ENCODE assay signal across 30 cellular contexts in the genomic region with DNA sequence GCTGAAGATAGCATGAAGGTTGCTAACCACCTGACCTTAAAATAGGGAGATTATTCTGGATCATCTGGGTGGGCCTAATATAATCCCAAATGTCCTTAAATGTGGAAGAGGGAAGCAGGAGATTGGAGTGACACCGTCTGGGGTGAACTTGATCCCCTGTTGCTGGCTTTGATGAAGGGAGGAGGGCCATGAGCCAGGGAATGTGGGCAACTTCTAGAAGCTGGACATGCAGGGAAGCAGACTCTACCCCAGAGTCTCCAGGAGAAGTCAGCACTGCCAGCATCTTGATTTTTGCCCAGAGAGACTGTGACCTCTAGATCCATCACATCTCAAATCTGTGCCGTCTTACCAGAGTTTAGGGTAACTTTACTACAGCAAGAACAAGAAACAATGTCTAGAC. TPM values are rescaled to one million over a fixed set of nuclear protein-coding genes. Genes with fewer than 3 reads are reported as not detected.
"Had no signal": no experiment of that assay in that cellular context is flagged by ENCODE, and none has a peak within 500 bp of the region (broad histone marks: within the 10 kb centered on the region; RNA-seq: fewer than 3 reads in every experiment).

No MANE protein-coding gene starts in this region.

- DNase-seq: immature natural killer cell; left ventricle myocardium inferior; mesenchymal stem cell; naive B cell; stimulated activated CD4-positive, alpha-beta T cell treated with anti-CD3 and anti-CD28 coated beads, Interleukin-1b, Interleukin-23, amount 100 ng/mL, for 48 hours; stimulated activated CD4-positive, alpha-beta T cell treated with anti-CD3 and anti-CD28 coated beads, Interleukin-2, amount 100 ng/mL, for 48 hours; stimulated activated CD4-positive, alpha-beta T cell treated with anti-CD3 and anti-CD28 coated beads, Interleukin-4, amount 100 ng/mL, for 4 hours; stimulated activated CD8-positive, alpha-beta memory T cell treated with anti-CD3 and anti-CD28 coated beads, Interleukin-4, amount 100 ng/mL, for 48 hours; stimulated activated naive CD8-positive, alpha-beta T cell treated with anti-CD3 and anti-CD28 coated beads, Interleukin-15, Interleukin-2, amounts not matched to agents 100 U/mL and 50 U/mL, for 24 hours; stomach; testis; transverse colon had no signal

- H3K27ac ChIP-seq: left ventricle myocardium inferior, right atrium auricular region, right lobe of liver, stomach, testis, thyroid gland, transverse colon, upper lobe of left lung had no signal

- H3K4me3 Mint-ChIP-seq: immature natural killer cell; mesothelial cell of epicardium; naive B cell; nephron; neural crest cell; stimulated activated memory B cell treated with anti-CD40 and anti-IgM and Interleukin-4, amounts not matched to agents 10 μg/mL and 1 μg/mL and 100 μg/mL, for 72 hours had no signal

- H3K27me3 ChIP-seq: right atrium auricular region, right lobe of liver, stomach, testis, thyroid gland, transverse colon, upper lobe of left lung had no signal

- H3K36me3 ChIP-seq: left ventricle myocardium inferior, right atrium auricular region, right lobe of liver, stomach, thyroid gland, transverse colon, upper lobe of left lung had no signal

- ATAC-seq: stimulated activated memory B cell treated with anti-CD40 and anti-IgM and Interleukin-4, amounts not matched to agents 10 μg/mL and 1 μg/mL and 100 μg/mL, for 72 hours; stimulated activated naive CD8-positive, alpha-beta T cell treated with anti-CD3 and anti-CD28 coated beads, Interleukin-15, Interleukin-2, amounts not matched to agents 100 U/mL and 50 U/mL, for 24 hours had no signal

- H3K4me3 ChIP-seq: left ventricle myocardium inferior, right atrium auricular region, right lobe of liver, smooth muscle cell, stomach, testis, thyroid gland, transverse colon, upper lobe of left lung had no signal

- H3K9me3 ChIP-seq: left ventricle myocardium inferior, right atrium auricular region, right lobe of liver, stomach, testis, thyroid gland, transverse colon, upper lobe of left lung had no signal

- H3K4me1 ChIP-seq: left ventricle myocardium inferior, right atrium auricular region, right lobe of liver, testis, thyroid gland, transverse colon, upper lobe of left lung had no signal

- H3K4me1 Mint-ChIP-seq: naive B cell, nephron, neural crest cell had no signal

- H3K36me3 Mint-ChIP-seq: mesothelial cell of epicardium; naive B cell; stimulated activated memory B cell treated with anti-CD40 and anti-IgM and Interleukin-4, amounts not matched to agents 10 μg/mL and 1 μg/mL and 100 μg/mL, for 72 hours had no signal

- H3K27ac Mint-ChIP-seq: mesothelial cell of epicardium; naive B cell; nephron; progenitor cell of endocrine pancreas; stimulated activated memory B cell treated with anti-CD40 and anti-IgM and Interleukin-4, amounts not matched to agents 10 μg/mL and 1 μg/mL and 100 μg/mL, for 72 hours had no signal

- FAIRE-seq: islet of Langerhans had no signal

- H3K9me3 Mint-ChIP-seq: immature natural killer cell; mesothelial cell of epicardium; naive B cell; nephron; neural crest cell; stimulated activated memory B cell treated with anti-CD40 and anti-IgM and Interleukin-4, amounts not matched to agents 10 μg/mL and 1 μg/mL and 100 μg/mL, for 72 hours had no signal

RNA-seq across cellular contexts. Expression of gene KRT5, which starts 9.2 kb away (rescaled TPM):
- total RNA-seq: kidney epithelial cell, left ventricle myocardium inferior, lung microvascular endothelial cell, neural crest cell, progenitor cell of endocrine pancreas, transverse colon had no signal
- polyA plus RNA-seq: immature natural killer cell had no signal

RNA-seq across cellular contexts. Expression of gene KRT71, which starts 23.5 kb away (rescaled TPM):
- total RNA-seq: kidney epithelial cell, left ventricle myocardium inferior, lung microvascular endothelial cell, mesothelial cell of epicardium, mononuclear cell, neural crest cell, osteoblast, progenitor cell of endocrine pancreas, pulmonary artery endothelial cell, renal cortical epithelial cell, right atrium auricular region, right lobe of liver, skeletal muscle tissue, smooth muscle cell, stomach, thyroid gland, transverse colon, upper lobe of left lung had no signal
- polyA plus RNA-seq: immature natural killer cell, smooth muscle cell, stomach had no signal

RNA-seq across cellular contexts. Expression of gene KRT6A, which starts 36.4 kb away (rescaled TPM):
- total RNA-seq: left ventricle myocardium inferior, lung microvascular endothelial cell, mononuclear cell, neural crest cell, progenitor cell of endocrine pancreas, transverse colon had no signal
- polyA plus RNA-seq: immature natural killer cell had no signal

RNA-seq across cellular contexts. Expression of gene KRT74, which starts 44.2 kb away (rescaled TPM):
- total RNA-seq: kidney epithelial cell, lung microvascular endothelial cell, mesothelial cell of epicardium, neural crest cell, osteoblast, progenitor cell of endocrine pancreas, pulmonary artery endothelial cell, renal cortical epithelial cell, right lobe of liver, skeletal muscle tissue, smooth muscle cell, stomach, thyroid gland, transverse colon, upper lobe of left lung had no signal
- polyA plus RNA-seq: immature natural killer cell, smooth muscle cell had no signal

RNA-seq across cellular contexts. Expression of gene KRT6C, which starts 55.8 kb away (rescaled TPM):
- total RNA-seq: kidney epithelial cell, left ventricle myocardium inferior, lung microvascular endothelial cell, mesothelial cell of epicardium, mononuclear cell, neural crest cell, osteoblast, progenitor cell of endocrine pancreas, pulmonary artery endothelial cell, renal cortical epithelial cell, right atrium auricular region, skeletal muscle tissue, thyroid gland, upper lobe of left lung had no signal
- polyA plus RNA-seq: immature natural killer cell had no signal
